8 cellular contexts compared by ENCODE assay signal in genomic region chr12:50110762-50111416, GRCh38. TPM values are rescaled to one million over a fixed set of nuclear protein-coding genes. Genes with fewer than 3 reads are reported as not detected.
DNase-seq lines count a peak whose midpoint lies in the region; ATAC-seq and TF ChIP-seq lines count a peak whose summit lies in the region.

No MANE protein-coding gene starts in this region.

- CTCF ChIA-PET in WTC11 (lab: Charles Lee), result interaction anchor here (0.6 to 4.8 kb wide), 49 partner anchors 9 to 1358 kb away, joined by 3 to 165 read pairs (median 6); partner anchors contain the start of genes CERS5, GPD1, LIMA1 and SMARCD1

- H3K36me3 Mint-ChIP-seq in WTC11, result no peaks in the 10 kb centered on the region

- POLR2A ChIA-PET in WTC11 (lab: Charles Lee), result interaction anchor here (0.6 to 4.2 kb wide), 8 partner anchors 10 to 1372 kb away, joined by 3 to 50 read pairs (median 7); partner anchors contain the start of genes CERS5, LIMA1 and SMARCD1

- peak overlapping the region; percentile 4 to 33 for H3K27ac ChIP-seq in ovary

- H3K4me1 ChIP-seq in ES-I3 (ENCODE audit: insufficient read depth, low read length), result peaks cover 10% of the 10 kb centered on the region; the same call in 1 of the 2 replicates
- H3K4me1 ChIP-seq in ovary (ENCODE audit: insufficient read depth), result no peaks in the 10 kb centered on the region

- H3K27me3 ChIP-seq in ovary, result no peaks in the 10 kb centered on the region

- H3K4me1 Mint-ChIP-seq in WTC11, result peaks cover 19% of the 10 kb centered on the region

- no peaks in the 10 kb centered on the region for H3K9me3 Mint-ChIP-seq in WTC11

- peak overlapping the region; percentile 89 for H3K27ac Mint-ChIP-seq in WTC11

- no peaks in the 10 kb centered on the region for H3K9me3 ChIP-seq in ES-I3 (ENCODE audit: control insufficient read depth, insufficient read depth, low read length)
- no peaks in the 10 kb centered on the region for H3K9me3 ChIP-seq in ovary

- peak overlapping the region; percentile 76 for H3K4me3 Mint-ChIP-seq in WTC11

- TF ChIP-seq CTCF in WTC11 (IDR thresholded peaks at IDR 0.05) (no peak), ovary (IDR thresholded peaks at IDR 0.05) (no peak)

- H3K4me3 ChIP-seq in ovary, result no peak overlapping the region

- no peak for TF ChIP-seq EP300 in ovary (IDR thresholded peaks at IDR 0.05)

- ATAC-seq in WTC11, result no peak
- ATAC-seq in Right ventricle myocardium superior (ENCODE audit: poor library complexity), result peak; percentile 63
- ATAC-seq in GM21619 (IDR thresholded peaks at IDR 0.05; ENCODE audit: unreplicated experiment), result no peak

- H3K36me3 ChIP-seq in ES-I3 (ENCODE audit: insufficient read depth, low read length) (no peaks in the 10 kb centered on the region), ovary (no peaks in the 10 kb centered on the region)

- DNase-seq in HT1080 (ENCODE audit: low read depth) (peak; percentile 61), WTC11 (ENCODE audit: low spot score) (peak; percentile 53), Right ventricle myocardium superior (peak; percentile 87), ovary (peak; percentile 37 to 58 (median 52)), superior temporal gyrus (ENCODE audit: extremely low spot score) (no peak)
- DNase-seq in stimulated activated CD4-positive, alpha-beta T cell treated with anti-CD3 and anti-CD28 coated beads, Interleukin-4, amount 100 ng/mL, for 24 hours, result no peak

- no peaks in the 10 kb centered on the region for H3K27me3 Mint-ChIP-seq in WTC11 (ENCODE audit: low read depth)

- peak overlapping the region; percentile 42; the same call in 1 of the 2 replicates for H3K9ac ChIP-seq in ES-I3 (ENCODE audit: low read depth, low read length)

- 50 to 64% (median 59%) methylated on average over 11 to 12 of the region's 12 CpGs for WGBS in ovary, 3 donors

- intact Hi-C loops in Right ventricle myocardium superior (cut with DNase I), result no loop called here
- intact Hi-C loops in ovary (cut with DNase I), result loop anchor here in 3 of 4 donors (5.0 to 10.0 kb wide), 2 partner anchors 54 to 56 kb away; partner anchors contain the start of gene CERS5 (in 3 of the 3)

- no peak for TF ChIP-seq POLR2A in ovary (IDR thresholded peaks at IDR 0.05)

TF ChIP-seq in WTC11, 78 proteins besides CTCF, POLR2A, EP300 and RAD21 (continues in another document):
- TF ChIP-seq ZNF423 (CRISPR knock-in tag; IDR thresholded peaks at IDR 0.05) (no peak), MYBL2 (CRISPR knock-in tag; IDR thresholded peaks at IDR 0.05) (no peak), ZNF317 (CRISPR knock-in tag; IDR thresholded peaks at IDR 0.05; ENCODE audit: borderline replicate concordance, low read depth) (no peak), ESRRA (CRISPR knock-in tag; IDR thresholded peaks at IDR 0.05; ENCODE audit: borderline replicate concordance) (no peak), ZNF512 (CRISPR knock-in tag; IDR thresholded peaks at IDR 0.05; ENCODE audit: borderline replicate concordance) (no peak), HMGXB4 (CRISPR knock-in tag; IDR thresholded peaks at IDR 0.05) (no peak), ARID4B (CRISPR knock-in tag; IDR thresholded peaks at IDR 0.05; ENCODE audit: borderline replicate concordance) (no peak), NR1H2 (CRISPR knock-in tag; IDR thresholded peaks at IDR 0.05) (no peak), SP1 (CRISPR knock-in tag; conservative IDR thresholded peaks at IDR 0.05) (no peak), JUN (CRISPR knock-in tag; IDR thresholded peaks at IDR 0.05) (no peak), TP53 (CRISPR knock-in tag; IDR thresholded peaks at IDR 0.05) (no peak), NFE2L1 (CRISPR knock-in tag; IDR thresholded peaks at IDR 0.05) (no peak)

RNA-seq across cellular contexts. Expression of gene COX14, which starts 1.1 kb away (rescaled TPM):
- 58.9 and 119 TPM in 2 replicates for total RNA-seq in HT1080 (2014; rRNA removed; shearing (Covaris generic))
- polyA plus RNA-seq in HT1080 (2015; cell fraction: cytosol; rRNA removed), result 47.7 and 79.3 TPM in 2 replicates
- polyA plus RNA-seq in HT1080 (2015; cell fraction: nucleus; rRNA removed), result 16.7 and 23.4 TPM in 2 replicates
- total RNA-seq in WTC11 (2021), result 34.0 to 41.4 TPM (median 40.4 TPM) in 3 replicates
- 243 TPM for total RNA-seq in Right ventricle myocardium superior
- total RNA-seq in ovary, result 10 to 100 TPM; 37.5 to 72.6 (median 45.4) TPM
- polyA plus RNA-seq in ovary, result 10 to 100 TPM; 46.4 to 85.4 TPM

RNA-seq across cellular contexts. Expression of gene GPD1, which starts 7.1 kb away (rescaled TPM):
- total RNA-seq in HT1080 (2014; rRNA removed; shearing (Covaris generic)), result 0.27 and 0.31 TPM in 2 replicates
- 0.08 TPM in 1 of 2 replicates, not detected in the other for polyA plus RNA-seq in HT1080 (2015; cell fraction: cytosol; rRNA removed)
- 0.23 and 0.94 TPM in 2 replicates for polyA plus RNA-seq in HT1080 (2015; cell fraction: nucleus; rRNA removed)
- 0.39 to 0.77 TPM (median 0.62 TPM) in 3 replicates for total RNA-seq in WTC11 (2021)
- 38.3 TPM for total RNA-seq in Right ventricle myocardium superior
- total RNA-seq in ovary, result 1 to 10 TPM in 1 of 7 donors, under 1 TPM in 6; 0.15 to 9.4 (median 0.46) TPM
- under 1 TPM; 0.10 to 0.85 TPM for polyA plus RNA-seq in ovary

RNA-seq across cellular contexts. Expression of gene SMARCD1, which starts 25.7 kb away (rescaled TPM):
- 121 and 161 TPM in 2 replicates for total RNA-seq in HT1080 (2014; rRNA removed; shearing (Covaris generic))
- 114 and 120 TPM in 2 replicates for polyA plus RNA-seq in HT1080 (2015; cell fraction: cytosol; rRNA removed)
- 156 and 161 TPM in 2 replicates for polyA plus RNA-seq in HT1080 (2015; cell fraction: nucleus; rRNA removed)
- total RNA-seq in WTC11 (2021) (150 to 165 TPM (median 152 TPM) in 3 replicates), Right ventricle myocardium superior (14.3 TPM), ovary (10 to 100 TPM; 33.5 to 57.7 (median 50.7) TPM)
- polyA plus RNA-seq in ovary, result 10 to 100 TPM; 26.1 to 56.9 TPM

RNA-seq across cellular contexts. Expression of gene ASIC1, which starts 53.5 kb away (rescaled TPM):
- total RNA-seq in HT1080 (2014; rRNA removed; shearing (Covaris generic)), result 6.0 and 9.5 TPM in 2 replicates
- 25.8 and 29.0 TPM in 2 replicates for polyA plus RNA-seq in HT1080 (2015; cell fraction: cytosol; rRNA removed)
- 42.0 and 46.5 TPM in 2 replicates for polyA plus RNA-seq in HT1080 (2015; cell fraction: nucleus; rRNA removed)
- 3.9 to 4.9 TPM (median 4.5 TPM) in 3 replicates for total RNA-seq in WTC11 (2021)
- total RNA-seq in Right ventricle myocardium superior, result 1.6 TPM
- total RNA-seq in ovary, result 1 to 10 TPM in 2 of 7 donors, under 1 TPM in 5; 0.12 to 4.1 (median 0.69) TPM
- polyA plus RNA-seq in ovary, result 1 to 10 TPM in 1 of 2 donors, under 1 TPM in 1; 0.58 to 3.0 TPM

RNA-seq across cellular contexts. Expression of gene CERS5, which starts 56.3 kb away (rescaled TPM):
- 15.5 and 21.6 TPM in 2 replicates for total RNA-seq in HT1080 (2014; rRNA removed; shearing (Covaris generic))
- polyA plus RNA-seq in HT1080 (2015; cell fraction: cytosol; rRNA removed), result 25.2 and 27.5 TPM in 2 replicates
- polyA plus RNA-seq in HT1080 (2015; cell fraction: nucleus; rRNA removed), result 49.1 and 50.5 TPM in 2 replicates
- total RNA-seq in WTC11 (2021) (47.8 to 55.8 TPM (median 51.7 TPM) in 3 replicates), Right ventricle myocardium superior (7.3 TPM), ovary (10 to 100 TPM; 29.1 to 67.3 (median 44.9) TPM)
- polyA plus RNA-seq in ovary, result 10 to 100 TPM; 47.9 to 76.9 TPM

Comparison
In these comparisons a context has a peak if more than half of its experiments do, and no peak if none do; other contexts are left out.
1. DNase-seq: peak in HT1080 (single experiment), WTC11 (single experiment), Right ventricle myocardium superior (single experiment) and ovary (5 of 5); none in stimulated activated CD4-positive, alpha-beta T cell treated with anti-CD3 and anti-CD28 coated beads, Interleukin-4, amount 100 ng/mL, for 24 hours (single experiment) and superior temporal gyrus (single experiment).